In genomic region chr6:43733471-43734293, GRCh38 we compare ENCODE assay signal across 9 cellular contexts. TPM values are rescaled to one million over a fixed set of nuclear protein-coding genes. Genes with fewer than 3 reads are reported as not detected.
DNase-seq lines count a peak whose midpoint lies in the region; ATAC-seq and TF ChIP-seq lines count a peak whose summit lies in the region.
"Had no signal": no experiment of that assay in that cellular context is flagged by ENCODE, and none has a peak within 500 bp of the region (broad histone marks: within the 10 kb centered on the region; RNA-seq: fewer than 3 reads in every experiment).

No MANE protein-coding gene starts in this region.

- WGBS in stomach, 5 donors = 56 to 62% (median 59%) methylated on average over 10 of the region's 10 CpGs

- no peaks in the 10 kb centered on the region for H3K36me3 ChIP-seq in stomach

- H3K27me3 ChIP-seq in stomach = no peaks in the 10 kb centered on the region

- ATAC-seq in T-helper 17 cell (peak; percentile 92), HG02678 (IDR thresholded peaks at IDR 0.05; ENCODE audit: unreplicated experiment) (no peak)

- peaks cover 12% of the 10 kb centered on the region for H3K9me3 Mint-ChIP-seq in Calu3 (ENCODE audit: low read depth, unreplicated experiment)

- no peak overlapping the region for H3K4me3 ChIP-seq in stomach

- CTCF ChIA-PET in Calu3 (lab: Charles Lee) = interaction anchor here (1.0 kb wide), 1 partner anchor 9 kb away, joined by 3 read pairs; no protein-coding TSS in a partner anchor

- peak; percentile 77 for DNase-seq in activated CD8-positive, alpha-beta memory T cell treated with anti-CD3 and anti-CD28 coated beads for 24 hours
- no peak for DNase-seq in activated CD8-positive, alpha-beta memory T cell treated with anti-CD3 and anti-CD28 coated beads, Interleukin-2, amount 50 U/mL, for 48 hours
- peak in 2 of 3 donors; percentile 29 to 31 for DNase-seq in T-helper 17 cell
- DNase-seq in effector CD8-positive, alpha-beta T cell (lab: John Stamatoyannopoulos, UW) = peak; percentile 35
- DNase-seq in stomach = peak; percentile 10
- no peak for DNase-seq in Calu3
- DNase-seq in NCI-H1694 (lab: John Stamatoyannopoulos, UW) = no peak
- DNase-seq: NCI-H345 had no signal

- no peak overlapping the region for H3K27ac ChIP-seq in stomach

- BruUV-seq in Calu3 (replicated peaks; lab: Mats Ljungman, UMichigan) = no TSS peak

- H3K27ac Mint-ChIP-seq in T-helper 17 cell = peak overlapping the region; percentile 90
- no peak overlapping the region for H3K27ac Mint-ChIP-seq in Calu3 (ENCODE audit: unreplicated experiment)

- no peaks in the 10 kb centered on the region for H3K27me3 Mint-ChIP-seq in T-helper 17 cell
- H3K27me3 Mint-ChIP-seq in Calu3 (ENCODE audit: unreplicated experiment) = no peaks in the 10 kb centered on the region

- peaks cover 0 to 7% (median 2%) of the 10 kb centered on the region in 4 donors for H3K4me1 ChIP-seq in stomach

- intact Hi-C loops in stomach (cut with DNase I; ENCODE audit: low total_unique reads) (no loop called here), Calu3 (cut with micrococcal nuclease; ENCODE audit: unreplicated experiment) (no loop called here)

- H3K4me1 Mint-ChIP-seq in T-helper 17 cell = peaks cover 17% of the 10 kb centered on the region
- peaks cover 31% of the 10 kb centered on the region for H3K4me1 Mint-ChIP-seq in Calu3 (ENCODE audit: low read depth, unreplicated experiment)

- H3K9me3 ChIP-seq in T-helper 17 cell (ENCODE audit: control insufficient read depth, low read length, poor library complexity, severe bottlenecking) (no peaks in the 10 kb centered on the region), stomach (peaks cover 0 to 20% (median 5%) of the 10 kb centered on the region in 4 donors)

- H3K4me3 Mint-ChIP-seq in T-helper 17 cell = no peak overlapping the region
- no peak overlapping the region for H3K4me3 Mint-ChIP-seq in Calu3 (ENCODE audit: low read depth, unreplicated experiment)

- TF ChIP-seq CTCF in stomach (IDR thresholded peaks at IDR 0.05) (no peak), Calu3 (IDR thresholded peaks at IDR 0.05; ENCODE audit: unreplicated experiment) (no peak)

- no peak for TF ChIP-seq EP300 in stomach (IDR thresholded peaks at IDR 0.05)

- H3K36me3 Mint-ChIP-seq in T-helper 17 cell (ENCODE audit: low read depth) = no peaks in the 10 kb centered on the region
- H3K36me3 Mint-ChIP-seq in Calu3 (ENCODE audit: insufficient read depth, unreplicated experiment) = peaks cover 9% of the 10 kb centered on the region

- TF ChIP-seq POLR2A in stomach (IDR thresholded peaks at IDR 0.05) = no peak

RNA-seq across cellular contexts. Expression of gene VEGFA, which starts 36.3 kb away (rescaled TPM):
- 1 to 10 TPM; 5.6 to 6.3 TPM for total RNA-seq in T-helper 17 cell
- total RNA-seq in stomach = 100 to 1,000 TPM; 193 to 438 (median 352) TPM
- 10 to 100 TPM; 28.6 to 87.7 (median 31.5) TPM for polyA plus RNA-seq in stomach
- total RNA-seq in Calu3 (2022) = 345 and 407 TPM in 2 replicates

RNA-seq across cellular contexts. Expression of gene MRPS18A, which starts 46.1 kb away (rescaled TPM):
- total RNA-seq in T-helper 17 cell (10 to 100 TPM; 24.2 to 29.8 TPM), stomach (10 to 100 TPM in 2 of 5 donors, 1 to 10 TPM in 3; 1.7 to 40.2 (median 5.3) TPM), Calu3 (2022) (88.8 and 106 TPM in 2 replicates)
- polyA plus RNA-seq in stomach = 100 to 1,000 TPM in 1 of 3 donors, 10 to 100 TPM in 2; 61.2 to 111 (median 66.4) TPM

Comparison
In these comparisons a context has a peak if more than half of its experiments do, and no peak if none do; other contexts are left out.
1. DNase-seq: peak in activated CD8-positive, alpha-beta memory T cell treated with anti-CD3 and anti-CD28 coated beads for 24 hours (single experiment), T-helper 17 cell (2 of 3), effector CD8-positive, alpha-beta T cell (single experiment) and stomach (single experiment); none in activated CD8-positive, alpha-beta memory T cell treated with anti-CD3 and anti-CD28 coated beads, Interleukin-2, amount 50 U/mL, for 48 hours (single experiment), Calu3 (single experiment) and NCI-H1694 (single experiment).
2. RNA of gene VEGFA, which starts 36.3 kb away (total RNA-seq): 345 to 407 TPM in Calu3 and 193 to 438 TPM in stomach; 5.6 to 6.3 TPM in T-helper 17 cell; every median in the first group is over 10 times any median in the second.